Comparison of ENCODE assay signal across 9 cellular contexts in genomic region chr3:62201438-62202035, GRCh38.
DNase-seq lines count a peak whose midpoint lies in the region; ATAC-seq and TF ChIP-seq lines count a peak whose summit lies in the region.
"Had no signal": no experiment of that assay in that cellular context is flagged by ENCODE, and none has a peak within 500 bp of the region (broad histone marks: within the 10 kb centered on the region; RNA-seq: fewer than 3 reads in every experiment).

No MANE protein-coding gene starts in this region.

- DNase-seq in Caco-2, result peak in 1 of 2 experiments; percentile 23
- peak; percentile 36 for DNase-seq in RPMI8226
- DNase-seq in fibroblast of the aortic adventitia (ENCODE audit: low read depth), result peak; percentile 58
- no peak for DNase-seq in gastrocnemius medialis
- DNase-seq in activated CD4-positive, alpha-beta memory T cell treated with anti-CD3 and anti-CD28 coated beads for 36 hours, result no peak

- intact Hi-C loops in Caco-2 (cut with micrococcal nuclease; ENCODE audit: unreplicated experiment) (loop anchor here (2.0 kb wide), 2 partner anchors 109 to 357 kb away; no protein-coding TSS in a partner anchor), gastrocnemius medialis (cut with DNase I; ENCODE audit: low total_unique reads) (no loop called here)
- intact Hi-C loops in activated CD4-positive, alpha-beta memory T cell treated with anti-CD3 and anti-CD28 coated beads for 36 hours (cut with micrococcal nuclease), result loop anchor here (5.0 to 10.0 kb wide), 2 partner anchors 356 to 1613 kb away; partner anchors contain the start of gene C3orf49

- TF ChIP-seq CTCF in Caco-2 (IDR thresholded peaks at IDR 0.05; ENCODE audit: insufficient read depth in 1 of 2, low read depth in 1 of 2, low read length in 1 of 2, severe bottlenecking in 1 of 2, unreplicated experiment in 1 of 2) (peak; percentile 41 to 53), fibroblast of the aortic adventitia (IDR thresholded peaks at IDR 0.05; ENCODE audit: insufficient read depth, low read length) (peak; percentile 61), gastrocnemius medialis (IDR thresholded peaks at IDR 0.05 in 4 of 5, conservative IDR thresholded peaks at IDR 0.05 in 1 of 5) (peak in 3 of 5 experiments; percentile 21 to 47 (median 25))

- no peak overlapping the region for H3K27ac Mint-ChIP-seq in Caco-2 (ENCODE audit: unreplicated experiment)
- no peak overlapping the region for H3K27ac Mint-ChIP-seq in activated CD4-positive, alpha-beta memory T cell treated with anti-CD3 and anti-CD28 coated beads for 36 hours

- H3K9me3 ChIP-seq in Caco-2, result no peaks in the 10 kb centered on the region
- no peaks in the 10 kb centered on the region for H3K9me3 ChIP-seq in gastrocnemius medialis
- H3K9me3 ChIP-seq: SJSA1 had no signal

- POLR2A ChIA-PET in Caco-2 (lab: Charles Lee), result no interaction called here
- POLR2A ChIA-PET in activated CD4-positive, alpha-beta memory T cell treated with anti-CD3 and anti-CD28 coated beads for 36 hours (lab: Charles Lee), result no interaction called here

- TF ChIP-seq POLR2A in gastrocnemius medialis (IDR thresholded peaks at IDR 0.05), result no peak

- H3K4me1 ChIP-seq in Caco-2, result no peaks in the 10 kb centered on the region
- no peaks in the 10 kb centered on the region for H3K4me1 ChIP-seq in gastrocnemius medialis
- H3K4me1 ChIP-seq: SJSA1 had no signal

- no peak overlapping the region for H3K4me3 Mint-ChIP-seq in Caco-2 (ENCODE audit: unreplicated experiment)
- no peak overlapping the region for H3K4me3 Mint-ChIP-seq in activated CD4-positive, alpha-beta memory T cell treated with anti-CD3 and anti-CD28 coated beads for 36 hours

- no peak overlapping the region for H3K27ac ChIP-seq in gastrocnemius medialis
- H3K27ac ChIP-seq: SJSA1 had no signal

- H3K4me3 ChIP-seq in Caco-2 (ENCODE audit: low read depth, low read length) (no peak overlapping the region), fibroblast of the aortic adventitia (ENCODE audit: low read depth, low read length) (no peak overlapping the region), gastrocnemius medialis (no peak overlapping the region)
- H3K4me3 ChIP-seq: SJSA1 had no signal

- BruUV-seq in Caco-2 (replicated peaks; lab: Mats Ljungman, UMichigan), result no TSS peak

- peaks cover 18% of the 10 kb centered on the region for H3K36me3 Mint-ChIP-seq in Caco-2 (ENCODE audit: insufficient read depth, unreplicated experiment)
- no peaks in the 10 kb centered on the region for H3K36me3 Mint-ChIP-seq in activated CD4-positive, alpha-beta memory T cell treated with anti-CD3 and anti-CD28 coated beads for 36 hours

- in situ Hi-C loops in gastrocnemius medialis (cut with MboI; ENCODE audit: low sequenced_read_pairs in 4 of 4), result no loop called here

- H3K27me3 Mint-ChIP-seq in Caco-2 (ENCODE audit: insufficient read depth, unreplicated experiment), result no peaks in the 10 kb centered on the region
- H3K27me3 Mint-ChIP-seq in activated CD4-positive, alpha-beta memory T cell treated with anti-CD3 and anti-CD28 coated beads for 36 hours, result peaks cover 2% of the 10 kb centered on the region

- CTCF ChIA-PET in Caco-2 (lab: Charles Lee), result interaction anchor here (1.0 kb wide), 1 partner anchor 110 kb away, joined by 3 read pairs; no protein-coding TSS in a partner anchor
- CTCF ChIA-PET in activated CD4-positive, alpha-beta memory T cell treated with anti-CD3 and anti-CD28 coated beads for 36 hours (lab: Charles Lee), result interaction anchor here (0.6 to 5.2 kb wide), 7 partner anchors 10 to 356 kb away, joined by 3 to 34 read pairs (median 4); no protein-coding TSS in a partner anchor

- H3K36me3 ChIP-seq in Caco-2 (ENCODE audit: control insufficient read depth, insufficient read depth, low read length) (no peaks in the 10 kb centered on the region), gastrocnemius medialis (peaks cover 0 to 18% of the 10 kb centered on the region in 2 donors)
- H3K36me3 ChIP-seq: SJSA1 had no signal

- H3K4me1 Mint-ChIP-seq in Caco-2 (ENCODE audit: low read depth, unreplicated experiment), result no peaks in the 10 kb centered on the region
- H3K4me1 Mint-ChIP-seq in activated CD4-positive, alpha-beta memory T cell treated with anti-CD3 and anti-CD28 coated beads for 36 hours (ENCODE audit: low read depth), result no peaks in the 10 kb centered on the region

- no peaks in the 10 kb centered on the region for H3K9me3 Mint-ChIP-seq in Caco-2 (ENCODE audit: unreplicated experiment)
- H3K9me3 Mint-ChIP-seq in activated CD4-positive, alpha-beta memory T cell treated with anti-CD3 and anti-CD28 coated beads for 36 hours, result no peaks in the 10 kb centered on the region

- H3K27me3 ChIP-seq in Caco-2 (replicated peaks; ENCODE audit: control insufficient read depth, insufficient read depth, low read length) (no peaks in the 10 kb centered on the region), gastrocnemius medialis (no peaks in the 10 kb centered on the region)
- H3K27me3 ChIP-seq: SJSA1 had no signal

- ATAC-seq in HG03354 (IDR thresholded peaks at IDR 0.05; ENCODE audit: poor library complexity, severe bottlenecking, unreplicated experiment) (peak; percentile 68), gastrocnemius medialis (no peak), GM19395 (IDR thresholded peaks at IDR 0.05; ENCODE audit: unreplicated experiment) (no peak), GM19452 (IDR thresholded peaks at IDR 0.05; ENCODE audit: unreplicated experiment) (no peak)

Comparison
In these comparisons a context has a peak if more than half of its experiments do, and no peak if none do; other contexts are left out.
1. DNase-seq: peak in RPMI8226 (single experiment) and fibroblast of the aortic adventitia (single experiment); none in gastrocnemius medialis (0 of 2) and activated CD4-positive, alpha-beta memory T cell treated with anti-CD3 and anti-CD28 coated beads for 36 hours (single experiment).
2. Peak in every context shown above with its lines, with median percentiles within 50 percentile points of each other: CTCF ChIP-seq.